Comparison of ENCODE assay signal across 15 cellular contexts in genomic region chr22:40116496-40117200, GRCh38.
DNase-seq lines count a peak whose midpoint lies in the region; ATAC-seq lines count a peak whose summit lies in the region.
"Had no signal": no experiment of that assay in that cellular context is flagged by ENCODE, and none has a peak within 500 bp of the region (broad histone marks: within the 10 kb centered on the region; RNA-seq: fewer than 3 reads in every experiment).

No MANE protein-coding gene starts in this region.

- H3K9me3 Mint-ChIP-seq in activated naive CD8-positive, alpha-beta T cell (ENCODE audit: low read depth), result no peaks in the 10 kb centered on the region
- H3K9me3 Mint-ChIP-seq: nephron progenitor cell had no signal

- H3K4me1 Mint-ChIP-seq in activated naive CD8-positive, alpha-beta T cell (ENCODE audit: low read depth), result peaks cover 88% of the 10 kb centered on the region

- H3K36me3 Mint-ChIP-seq in activated naive CD8-positive, alpha-beta T cell, result peaks cover 12% of the 10 kb centered on the region

- no peaks in the 10 kb centered on the region for H3K27me3 Mint-ChIP-seq in activated naive CD8-positive, alpha-beta T cell

- DNase-seq in activated CD8-positive, alpha-beta memory T cell treated with anti-CD3 and anti-CD28 coated beads, Interleukin-2, amount 50 U/mL, for 1 hour (ENCODE audit: extremely low read depth), result peak; percentile 50
- no peak for DNase-seq in activated CD8-positive, alpha-beta memory T cell treated with anti-CD3 and anti-CD28 coated beads, Interleukin-2, amount 50 U/mL, for 48 hours
- DNase-seq in activated CD4-positive, alpha-beta T cell treated with anti-CD3 and anti-CD28 coated beads, Interleukin-2, amount 50 U/mL, for 4 hours, result peak; percentile 17 to 31
- DNase-seq in stimulated activated naive CD4-positive, alpha-beta T cell treated with Interleukin-2 at 50 U/mL for 16 hours (lab: John Stamatoyannopoulos, UW), result peak; percentile 12
- DNase-seq in superior temporal gyrus (ENCODE audit: extremely low spot score) (no peak), OCI-M2 (lab: John Stamatoyannopoulos, UW; ENCODE audit: unreplicated experiment) (no peak), left ventricle myocardium superior (no peak)
- DNase-seq: Caco-2, left lung, NCI-H1417, NCI-H446 treated with DMSO at 0.1 percent for 48 hours, nephron progenitor cell, right cardiac atrium had no signal

- H3K27ac Mint-ChIP-seq in activated naive CD8-positive, alpha-beta T cell, result peak overlapping the region; percentile 85
- H3K27ac Mint-ChIP-seq: nephron progenitor cell had no signal

- intact Hi-C loops in left ventricle myocardium superior (cut with micrococcal nuclease), result no loop called here

- H3K4me3 Mint-ChIP-seq in activated naive CD8-positive, alpha-beta T cell, result peak overlapping the region; percentile 63
- H3K4me3 Mint-ChIP-seq: nephron progenitor cell had no signal

- no peak for ATAC-seq in left ventricle myocardium superior
- ATAC-seq: A549, left lung, right cardiac atrium had no signal

Comparison
In these comparisons a context has a peak if more than half of its experiments do, and no peak if none do; other contexts are left out.
1. DNase-seq: peak in activated CD8-positive, alpha-beta memory T cell treated with anti-CD3 and anti-CD28 coated beads, Interleukin-2, amount 50 U/mL, for 1 hour (single experiment), activated CD4-positive, alpha-beta T cell treated with anti-CD3 and anti-CD28 coated beads, Interleukin-2, amount 50 U/mL, for 4 hours (2 of 2) and stimulated activated naive CD4-positive, alpha-beta T cell treated with Interleukin-2 at 50 U/mL for 16 hours (single experiment); none in activated CD8-positive, alpha-beta memory T cell treated with anti-CD3 and anti-CD28 coated beads, Interleukin-2, amount 50 U/mL, for 48 hours (single experiment), superior temporal gyrus (single experiment), OCI-M2 (single experiment) and left ventricle myocardium superior (single experiment).